Comparison of ENCODE assay signal across 1 cellular context in the genomic region with DNA sequence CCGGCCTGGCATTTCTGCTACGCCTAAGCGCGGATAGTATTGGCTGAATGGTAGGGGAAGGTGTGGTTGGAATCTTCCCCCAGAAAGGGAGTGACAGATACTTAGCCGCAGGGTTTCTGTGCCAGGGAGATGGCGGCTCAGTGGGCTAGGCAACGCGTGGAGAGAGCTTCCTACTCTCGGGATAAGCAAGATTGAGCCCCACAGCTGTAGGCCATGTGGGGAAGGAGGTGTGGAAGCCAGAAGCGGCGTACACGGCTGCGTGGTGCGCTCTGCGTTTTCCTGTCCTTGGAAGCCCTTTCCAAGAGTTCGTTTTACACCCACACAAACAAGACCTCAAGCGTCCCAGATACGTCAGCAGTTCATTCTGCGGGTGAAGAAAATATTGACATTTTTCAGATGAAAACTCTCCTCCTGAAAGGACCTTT.
A peak's percentile ranks its signal among the peaks of the same experiment; 100 is the strongest.
TF ChIP-seq lines count a peak whose summit lies in the region.

No MANE protein-coding gene starts in this region.

TF ChIP-seq in H1, 55 proteins besides CTCF, POLR2A, EP300 and RAD21 (continued from another document):
- TF ChIP-seq SIX5 (IDR thresholded peaks at IDR 0.05; ENCODE audit: low read depth, low read length) (no peak), EZH2 (IDR thresholded peaks at IDR 0.05; ENCODE audit: low read depth, low read length, severe bottlenecking) (peak; percentile 56), POU5F1 (IDR thresholded peaks at IDR 0.05; ENCODE audit: low read depth, low read length) (no peak), CTBP2 (IDR thresholded peaks at IDR 0.05; ENCODE audit: borderline replicate concordance, insufficient read depth, insufficient read length, low read length) (peak; percentile 70), TEAD4 (IDR thresholded peaks at IDR 0.05; ENCODE audit: low read depth, low read length) (peak; percentile 57), SAP30 (IDR thresholded peaks at IDR 0.05; ENCODE audit: insufficient read depth, insufficient replicate concordance, low read length) (peak; percentile 76), NRF1 (IDR thresholded peaks at IDR 0.05; ENCODE audit: low read depth, low read length) (no peak), SUZ12 (IDR thresholded peaks at IDR 0.05; ENCODE audit: low read length) (peak; percentile 68), SIN3A (conservative IDR thresholded peaks at IDR 0.05 in 1 of 2, IDR thresholded peaks at IDR 0.05 in 1 of 2; ENCODE audit: low read depth in 1 of 2, low read length in 2 of 2) (peak in 1 of 2 experiments; percentile 34; a peak in 1 of 4 replicates)
- TF ChIP-seq, protein P1, sequence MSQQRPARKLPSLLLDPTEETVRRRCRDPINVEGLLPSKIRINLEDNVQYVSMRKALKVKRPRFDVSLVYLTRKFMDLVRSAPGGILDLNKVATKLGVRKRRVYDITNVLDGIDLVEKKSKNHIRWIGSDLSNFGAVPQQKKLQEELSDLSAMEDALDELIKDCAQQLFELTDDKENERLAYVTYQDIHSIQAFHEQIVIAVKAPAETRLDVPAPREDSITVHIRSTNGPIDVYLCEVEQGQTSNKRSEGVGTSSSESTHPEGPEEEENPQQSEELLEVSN (IDR thresholded peaks at IDR 0.05): no peak
